ENCODE assay signal across 20 cellular contexts in the genomic region with DNA sequence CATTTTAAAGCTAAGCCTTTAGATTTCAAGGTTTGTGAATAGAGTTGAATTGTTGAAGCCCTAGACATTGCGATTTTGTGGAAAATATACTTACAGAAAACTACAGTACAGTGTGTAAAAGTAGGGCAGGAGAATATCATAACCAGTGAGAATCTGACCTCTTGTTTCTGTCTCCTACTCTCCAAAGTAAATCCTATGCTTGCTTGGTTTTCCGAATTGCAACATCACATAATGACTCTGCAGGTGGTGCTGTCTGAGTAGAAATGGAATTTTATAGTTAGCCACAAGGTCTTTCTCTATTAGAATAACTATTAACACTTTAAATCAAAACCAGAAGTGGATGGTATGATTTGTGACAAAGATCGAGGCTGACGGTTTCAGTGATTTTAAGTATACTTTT.
DNase-seq lines count a peak whose midpoint lies in the region; ATAC-seq and TF ChIP-seq lines count a peak whose summit lies in the region.
"Had no signal": no experiment of that assay in that cellular context is flagged by ENCODE, and none has a peak within 500 bp of the region (broad histone marks: within the 10 kb centered on the region; RNA-seq: fewer than 3 reads in every experiment).

No MANE protein-coding gene starts in this region.

- CTCF ChIA-PET in activated CD8-positive, alpha-beta T cell treated with anti-CD3 and anti-CD28 coated beads for 36 hours (lab: Charles Lee): no interaction called here

- no peaks in the 10 kb centered on the region for H3K9me3 Mint-ChIP-seq in activated CD8-positive, alpha-beta T cell treated with anti-CD3 and anti-CD28 coated beads for 36 hours
- H3K9me3 Mint-ChIP-seq: activated CD4-positive, alpha-beta T cell treated with anti-CD3 and anti-CD28 coated beads, Interleukin-2, amount 10 ng/mL, durations not matched to agents 7 days and 5 days; activated naive CD8-positive, alpha-beta T cell treated with anti-CD3 and anti-CD28 coated beads, Interleukin-2, amount 10 ng/mL, durations not matched to agents 7 days and 5 days had no signal

- POLR2A ChIA-PET in activated CD8-positive, alpha-beta T cell treated with anti-CD3 and anti-CD28 coated beads for 36 hours (lab: Charles Lee): no interaction called here

- no peak overlapping the region for H3K4me3 Mint-ChIP-seq in activated CD8-positive, alpha-beta T cell treated with anti-CD3 and anti-CD28 coated beads for 36 hours
- H3K4me3 Mint-ChIP-seq: activated CD4-positive, alpha-beta T cell treated with anti-CD3 and anti-CD28 coated beads, Interleukin-2, amount 10 ng/mL, durations not matched to agents 7 days and 5 days; activated naive CD8-positive, alpha-beta T cell treated with anti-CD3 and anti-CD28 coated beads, Interleukin-2, amount 10 ng/mL, durations not matched to agents 7 days and 5 days; CD4-positive, CD25-positive, alpha-beta regulatory T cell; natural killer cell treated with Interleukin-12 subunit alpha and Interleukin-12 subunit beta and Interleukin-15 and Interleukin-18, amount 100 ng/mL, for 72 hours had no signal

- H3K27ac Mint-ChIP-seq in activated CD8-positive, alpha-beta T cell treated with anti-CD3 and anti-CD28 coated beads for 36 hours: no peak overlapping the region
- H3K27ac Mint-ChIP-seq: activated CD4-positive, alpha-beta T cell treated with anti-CD3 and anti-CD28 coated beads, Interleukin-2, amount 10 ng/mL, durations not matched to agents 7 days and 5 days; activated naive CD8-positive, alpha-beta T cell treated with anti-CD3 and anti-CD28 coated beads, Interleukin-2, amount 10 ng/mL, durations not matched to agents 7 days and 5 days; CD4-positive, CD25-positive, alpha-beta regulatory T cell; natural killer cell treated with Interleukin-12 subunit alpha and Interleukin-12 subunit beta and Interleukin-15 and Interleukin-18, amount 100 ng/mL, for 72 hours had no signal

- intact Hi-C loops in activated CD8-positive, alpha-beta T cell treated with anti-CD3 and anti-CD28 coated beads for 36 hours (cut with micrococcal nuclease): no loop called here
- intact Hi-C loops in aorta (cut with DNase I): no loop called here

- in situ Hi-C loops in T47D (cut with HindIII; ENCODE audit: low pct_unique_long_range_greater_than_20kb, low sequenced_read_pairs): no loop called here

- no peaks in the 10 kb centered on the region for H3K4me1 ChIP-seq in aorta (ENCODE audit: control insufficient read depth in 1 of 2, insufficient read depth in 2 of 2, low read length in 2 of 2)
- H3K4me1 ChIP-seq: esophagus squamous epithelium, left ventricle myocardium inferior, transverse colon had no signal

- no peak overlapping the region for H3K4me3 ChIP-seq in aorta (ENCODE audit: low read length in 2 of 2)
- H3K4me3 ChIP-seq: esophagus squamous epithelium, left ventricle myocardium inferior, transverse colon had no signal

- peaks cover 2% of the 10 kb centered on the region for H3K9me3 ChIP-seq in aorta (ENCODE audit: control insufficient read depth, low read length)
- H3K9me3 ChIP-seq: esophagus squamous epithelium, transverse colon had no signal

- no peaks in the 10 kb centered on the region for H3K27me3 ChIP-seq in aorta (ENCODE audit: control insufficient read depth in 1 of 2, insufficient read depth in 2 of 2, low read length in 1 of 2)
- H3K27me3 ChIP-seq: esophagus squamous epithelium, transverse colon had no signal

- no peaks in the 10 kb centered on the region for H3K27me3 Mint-ChIP-seq in activated CD8-positive, alpha-beta T cell treated with anti-CD3 and anti-CD28 coated beads for 36 hours
- H3K27me3 Mint-ChIP-seq: activated CD4-positive, alpha-beta T cell treated with anti-CD3 and anti-CD28 coated beads, Interleukin-2, amount 10 ng/mL, durations not matched to agents 7 days and 5 days; activated naive CD8-positive, alpha-beta T cell treated with anti-CD3 and anti-CD28 coated beads, Interleukin-2, amount 10 ng/mL, durations not matched to agents 7 days and 5 days; CD4-positive, CD25-positive, alpha-beta regulatory T cell; natural killer cell treated with Interleukin-12 subunit alpha and Interleukin-12 subunit beta and Interleukin-15 and Interleukin-18, amount 100 ng/mL, for 72 hours had no signal

- no peak for ATAC-seq in activated CD8-positive, alpha-beta T cell treated with anti-CD3 and anti-CD28 coated beads for 36 hours
- no peak for ATAC-seq in aorta (ENCODE audit: low FRiP score)
- ATAC-seq: natural killer cell treated with Interleukin-12 subunit alpha and Interleukin-12 subunit beta and Interleukin-15 and Interleukin-18, amount 100 ng/mL, for 72 hours had no signal

- H3K36me3 ChIP-seq in aorta (ENCODE audit: control insufficient read depth in 1 of 2, insufficient read depth in 2 of 2, low read length in 1 of 2): no peaks in the 10 kb centered on the region
- H3K36me3 ChIP-seq: esophagus squamous epithelium, left ventricle myocardium inferior, transverse colon had no signal

- no peaks in the 10 kb centered on the region for H3K4me1 Mint-ChIP-seq in activated CD8-positive, alpha-beta T cell treated with anti-CD3 and anti-CD28 coated beads for 36 hours (ENCODE audit: low read depth)
- H3K4me1 Mint-ChIP-seq: activated CD4-positive, alpha-beta T cell treated with anti-CD3 and anti-CD28 coated beads, Interleukin-2, amount 10 ng/mL, durations not matched to agents 7 days and 5 days; activated naive CD8-positive, alpha-beta T cell treated with anti-CD3 and anti-CD28 coated beads, Interleukin-2, amount 10 ng/mL, durations not matched to agents 7 days and 5 days; CD4-positive, CD25-positive, alpha-beta regulatory T cell had no signal

- DNase-seq in H4 (ENCODE audit: low spot score) (peak; percentile 61), M059J (ENCODE audit: low read depth) (peak; percentile 8), T47D (ENCODE audit: low read depth in 1 of 2, low spot score in 1 of 2) (peak; percentile 5 to 51), midbrain (lab: John Stamatoyannopoulos, UW) (peak; percentile 18), NCI-H345 treated with DMSO at 0.1 percent for 48 hours (lab: John Stamatoyannopoulos, UW; ENCODE audit: unreplicated experiment) (no peak), AG20443 (ENCODE audit: low spot score) (no peak), aorta (no peak)
- no peak for DNase-seq in activated CD8-positive, alpha-beta T cell treated with anti-CD3 and anti-CD28 coated beads for 36 hours
- DNase-seq: activated CD4-positive, alpha-beta T cell treated with anti-CD3 and anti-CD28 coated beads, Interleukin-2, amount 10 ng/mL, durations not matched to agents 7 days and 5 days; activated naive CD8-positive, alpha-beta T cell treated with anti-CD3 and anti-CD28 coated beads, Interleukin-2, amount 10 ng/mL, durations not matched to agents 7 days and 5 days; activated T-cell treated with anti-CD3 and anti-CD28 coated beads, Interleukin-2, amount 50 U/mL, for 1 hour; CD4-positive, CD25-positive, alpha-beta regulatory T cell; esophagus squamous epithelium; left ventricle myocardium inferior; NCI-H1105; NCI-H510A; stimulated activated CD4-positive, alpha-beta T cell treated with anti-CD3 and anti-CD28 coated beads, Interleukin-1b, Interleukin-23, amount 100 ng/mL, for 48 hours; transverse colon had no signal

- no peak overlapping the region for H3K27ac ChIP-seq in aorta (ENCODE audit: low read depth in 1 of 2, low read length in 2 of 2)
- H3K27ac ChIP-seq: esophagus squamous epithelium, left ventricle myocardium inferior, RWPE1, transverse colon had no signal

- TF ChIP-seq CTCF in activated CD8-positive, alpha-beta T cell treated with anti-CD3 and anti-CD28 coated beads for 36 hours (IDR thresholded peaks at IDR 0.05): no peak

- no peaks in the 10 kb centered on the region for H3K36me3 Mint-ChIP-seq in activated CD8-positive, alpha-beta T cell treated with anti-CD3 and anti-CD28 coated beads for 36 hours (ENCODE audit: low read depth)
- H3K36me3 Mint-ChIP-seq: activated naive CD8-positive, alpha-beta T cell treated with anti-CD3 and anti-CD28 coated beads, Interleukin-2, amount 10 ng/mL, durations not matched to agents 7 days and 5 days; CD4-positive, CD25-positive, alpha-beta regulatory T cell had no signal

- WGBS in aorta, 2 donors: 88 to 94% methylated on average over 4 of the region's 4 CpGs

Comparison
In these comparisons a context has a peak if more than half of its experiments do, and no peak if none do; other contexts are left out.
1. DNase-seq: peak in H4 (single experiment), M059J (single experiment), T47D (2 of 2) and midbrain (single experiment); none in activated CD8-positive, alpha-beta T cell treated with anti-CD3 and anti-CD28 coated beads for 36 hours (single experiment), NCI-H345 treated with DMSO at 0.1 percent for 48 hours (single experiment), AG20443 (single experiment) and aorta (0 of 2).